ENCODE assay signal across 1 cellular context in genomic region chr3:33799202-33799551, GRCh38.
A peak's percentile ranks its signal among the peaks of the same experiment; 100 is the strongest.
TF ChIP-seq lines count a peak whose summit lies in the region.

No MANE protein-coding gene starts in this region.

TF ChIP-seq in K562, 482 proteins besides CTCF, POLR2A, EP300 and RAD21 (continued from another document and continues in another):
- TF ChIP-seq PYGO2 (tag; IDR thresholded peaks at IDR 0.05) (no peak), SIX5 (IDR thresholded peaks at IDR 0.05; ENCODE audit: borderline replicate concordance in 1 of 2, insufficient read depth in 1 of 2, low read depth in 1 of 2, low read length in 2 of 2) (no peak), L3MBTL2 (IDR thresholded peaks at IDR 0.05) (no peak), CCNT2 (IDR thresholded peaks at IDR 0.05; ENCODE audit: borderline replicate concordance, extremely low read depth, insufficient read length, low read depth, low read length) (no peak), ZNF232 (CRISPR knock-in tag; IDR thresholded peaks at IDR 0.05) (no peak), SMARCA5 (IDR thresholded peaks at IDR 0.05) (no peak), KLF6 (CRISPR knock-in tag; IDR thresholded peaks at IDR 0.05; ENCODE audit: borderline replicate concordance) (no peak), ZEB2 (IDR thresholded peaks at IDR 0.05) (no peak), THAP12 (CRISPR knock-in tag; IDR thresholded peaks at IDR 0.05) (no peak), BRD4 (IDR thresholded peaks at IDR 0.05) (0 out of 2 replicates have a peak, but pooled peaks have one; percentile 48), SNIP1 (IDR thresholded peaks at IDR 0.05; ENCODE audit: low read depth) (no peak), NRF1 (conservative IDR thresholded peaks at IDR 0.05 in 1 of 2, IDR thresholded peaks at IDR 0.05 in 1 of 2) (no peak), POLR2G (IDR thresholded peaks at IDR 0.05; ENCODE audit: low read depth, low read length) (no peak), SREBF1 (IDR thresholded peaks at IDR 0.05; ENCODE audit: borderline replicate concordance, low read depth, low read length) (no peak), RNF2 (IDR thresholded peaks at IDR 0.05) (no peak), ASH1L (IDR thresholded peaks at IDR 0.05; ENCODE audit: borderline replicate concordance, low read depth, partially characterized antibody) (no peak), ZNF398 (CRISPR knock-in tag; IDR thresholded peaks at IDR 0.05) (no peak), ATF6 (CRISPR knock-in tag; IDR thresholded peaks at IDR 0.05) (no peak; the same call in 1 of the 2 replicates), KHSRP (IDR thresholded peaks at IDR 0.05) (no peak), ZNF512 (tag; IDR thresholded peaks at IDR 0.05) (no peak), BRF2 (IDR thresholded peaks at IDR 0.05; ENCODE audit: borderline replicate concordance, insufficient read depth, insufficient read length) (no peak), MNT (conservative IDR thresholded peaks at IDR 0.05) (no peak), ZNF639 (CRISPR knock-in tag; conservative IDR thresholded peaks at IDR 0.05 in 1 of 2, IDR thresholded peaks at IDR 0.05 in 1 of 2) (no peak), HBP1 (CRISPR knock-in tag; IDR thresholded peaks at IDR 0.05) (no peak), NEUROD1 (IDR thresholded peaks at IDR 0.05; ENCODE audit: borderline replicate concordance, low read depth, low read length, partially characterized antibody) (no peak), ID3 (CRISPR knock-in tag; IDR thresholded peaks at IDR 0.05) (no peak), ID3 (tag; IDR thresholded peaks at IDR 0.05) (no peak), TCF15 (CRISPR knock-in tag; IDR thresholded peaks at IDR 0.05) (0 out of 2 replicates have a peak, but pooled peaks have one; percentile 51), CSDE1 (IDR thresholded peaks at IDR 0.05) (no peak), ARID3B (CRISPR knock-in tag; IDR thresholded peaks at IDR 0.05; ENCODE audit: borderline replicate concordance) (no peak), DIDO1 (tag; IDR thresholded peaks at IDR 0.05; ENCODE audit: low read depth) (no peak), SIN3B (IDR thresholded peaks at IDR 0.05; ENCODE audit: low read depth) (no peak), TCF3 (CRISPR knock-in tag; IDR thresholded peaks at IDR 0.05) (no peak), NR2C1 (IDR thresholded peaks at IDR 0.05) (no peak), NR2C1 (tag; IDR thresholded peaks at IDR 0.05) (no peak), ATF1 (CRISPR knock-in tag; IDR thresholded peaks at IDR 0.05) (no peak), ATF1 (tag; IDR thresholded peaks at IDR 0.05) (no peak), MEIS2 (IDR thresholded peaks at IDR 0.05; ENCODE audit: partially characterized antibody) (no peak), FOXM1 (IDR thresholded peaks at IDR 0.05; ENCODE audit: low read depth) (no peak; the same call in 1 of the 2 replicates), FOXM1 (CRISPR knock-in tag; IDR thresholded peaks at IDR 0.05; ENCODE audit: low read depth) (no peak), RUNX1 (IDR thresholded peaks at IDR 0.05; ENCODE audit: low read depth) (no peak), SRF (CRISPR knock-in tag; IDR thresholded peaks at IDR 0.05) (no peak; a peak in 1 of 4 replicates), GATA2 (CRISPR knock-in tag; IDR thresholded peaks at IDR 0.05) (no peak), ATF4 (CRISPR knock-in tag; IDR thresholded peaks at IDR 0.05) (no peak), HNRNPUL1 (IDR thresholded peaks at IDR 0.05; ENCODE audit: low read length) (no peak), ZC3H8 (IDR thresholded peaks at IDR 0.05) (no peak), ZFP36 (IDR thresholded peaks at IDR 0.05; ENCODE audit: low read depth, low read length, partially characterized antibody) (no peak), ARID2 (IDR thresholded peaks at IDR 0.05) (no peak; the same call in 1 of the 2 replicates), HDAC6 (IDR thresholded peaks at IDR 0.05; ENCODE audit: low read depth, low read length) (no peak), ELF2 (CRISPR knock-in tag; IDR thresholded peaks at IDR 0.05) (no peak), CEBPB (tag; IDR thresholded peaks at IDR 0.05) (peak; percentile 80), ZNF561 (CRISPR knock-in tag; conservative IDR thresholded peaks at IDR 0.05) (no peak), ZBTB8A (IDR thresholded peaks at IDR 0.05; ENCODE audit: partially characterized antibody) (no peak), ARNT (IDR thresholded peaks at IDR 0.05) (peak in 1 of 2 experiments; percentile 82; a peak in 2 of 4 replicates)
